ENCODE assay signal across 8 cellular contexts in the genomic region with DNA sequence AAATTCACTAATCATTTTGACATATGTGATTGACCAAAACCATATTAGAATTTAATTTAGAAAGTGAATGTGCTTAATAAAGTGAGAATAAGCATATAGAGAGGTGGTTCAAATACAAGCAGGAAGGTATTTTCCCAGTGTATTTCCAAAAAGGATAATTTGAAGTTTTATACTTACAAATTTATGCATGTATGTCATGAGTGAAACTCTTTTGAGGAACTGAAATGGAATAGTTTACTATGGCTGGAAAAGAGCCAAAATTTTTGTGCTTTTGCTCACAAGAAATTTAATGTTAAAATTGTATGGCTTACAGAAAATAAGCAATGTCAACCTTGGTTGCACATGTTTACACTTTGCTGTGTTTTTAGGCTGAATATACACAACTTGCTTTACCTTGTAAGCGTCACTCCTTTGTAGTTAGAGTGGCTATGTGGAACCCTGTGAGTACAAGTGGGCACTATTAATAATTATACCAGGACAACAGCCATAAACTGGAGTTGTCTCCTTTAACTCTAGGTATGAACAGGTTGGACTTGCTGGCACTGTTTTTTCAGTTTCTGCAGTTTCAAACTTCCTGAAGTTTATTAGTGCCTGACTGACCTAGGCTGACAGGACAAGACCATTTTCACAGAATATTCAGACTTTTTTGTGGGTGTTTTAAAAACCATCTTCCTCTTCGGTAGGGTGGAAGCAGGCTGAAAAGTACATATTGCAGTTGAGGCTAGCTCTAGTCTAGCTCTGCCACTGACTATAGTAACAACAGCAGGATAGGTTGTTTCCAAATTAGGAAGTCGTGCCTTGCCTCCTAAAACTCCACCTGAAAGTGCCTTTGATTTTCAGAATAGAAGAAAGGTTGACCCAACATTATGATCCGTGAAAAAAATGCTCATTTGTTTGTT. TPM values are rescaled to one million over a fixed set of nuclear protein-coding genes. Genes with fewer than 3 reads are reported as not detected.
A peak's percentile ranks its signal among the peaks of the same experiment; 100 is the strongest.
DNase-seq lines count a peak whose midpoint lies in the region; ATAC-seq, FAIRE-seq and TF ChIP-seq lines count a peak whose summit lies in the region.

No MANE protein-coding gene starts in this region.

- H3K9me3 ChIP-seq in GM12878 (replicated peaks; ENCODE audit: control insufficient read depth, insufficient read depth, low read length): no peaks in the 10 kb centered on the region
- H3K9me3 ChIP-seq in colonic mucosa: no peaks in the 10 kb centered on the region

- TF ChIP-seq EP300 in GM12878 (IDR thresholded peaks at IDR 0.05; ENCODE audit: borderline replicate concordance in 1 of 2, control insufficient read depth in 1 of 2, low read depth in 2 of 2, low read length in 2 of 2): 0 out of 4 replicates have a peak, but pooled peaks of 1 of the 2 experiments have one; percentile 33

- peak overlapping the region; percentile 65 for H3K4me2 ChIP-seq in GM12878 (ENCODE audit: control insufficient read depth, insufficient read depth)

- DNase-seq in NCI-H748 (lab: John Stamatoyannopoulos, UW; ENCODE audit: unreplicated experiment): peak; percentile 23
- no peak for DNase-seq in NCI-H748 treated with DMSO at 0.1 percent for 48 hours (lab: John Stamatoyannopoulos, UW)
- DNase-seq in GM12878 (ENCODE audit: low read depth, low spot score): peak; percentile 31
- DNase-seq in colonic mucosa: no peak
- no peak for DNase-seq in activated T-cell treated with anti-CD3 and anti-CD28 coated beads for 4 hours
- no peak for DNase-seq in hypothalamus (lab: John Stamatoyannopoulos, UW)

- H4K20me1 ChIP-seq in GM12878 (ENCODE audit: control insufficient read depth, insufficient read depth): no peaks in the 10 kb centered on the region

- no peaks in the 10 kb centered on the region for H3K36me3 ChIP-seq in GM12878 (ENCODE audit: control insufficient read depth in 2 of 2, insufficient read depth in 2 of 2, low read length in 1 of 2)
- H3K36me3 ChIP-seq in rectal smooth muscle tissue (ENCODE audit: control insufficient read depth, insufficient read depth, low read length): no peaks in the 10 kb centered on the region
- no peaks in the 10 kb centered on the region for H3K36me3 ChIP-seq in colonic mucosa

- H2AFZ ChIP-seq in GM12878 (ENCODE audit: control insufficient read depth, low read depth, low read length): no peak overlapping the region

- no peak for TF ChIP-seq POLR2A in GM12878 (IDR thresholded peaks at IDR 0.05; ENCODE audit: low read depth, low read length)

- no TSS peak for BruUV-seq in GM12878 (replicated peaks; lab: Mats Ljungman, UMichigan)

- CTCF ChIA-PET in GM12878 (lab: Yijun Ruan, JAX): interaction anchor here (1.4 kb wide), 1 partner anchor 11 kb away, joined by 5 read pairs; no protein-coding TSS in a partner anchor

- WGBS in GM12878 (ENCODE audit: insufficient coverage, insufficient replicate concordance, low lambda C conversion rate, missing lambda C conversion rate): 10% methylated on average over 4 of the region's 4 CpGs

- TF ChIP-seq CTCF in GM12878 (IDR thresholded peaks at IDR 0.05 in 2 of 3, conservative IDR thresholded peaks at IDR 0.05 in 1 of 3; ENCODE audit: control insufficient read depth in 2 of 3, extremely low read depth in 1 of 3, insufficient read depth in 1 of 3, low read depth in 3 of 3, low read length in 3 of 3): no peak
- TF ChIP-seq CTCF in colonic mucosa (IDR thresholded peaks at IDR 0.05): no peak

- no peak for TF ChIP-seq RAD21 in GM12878 (IDR thresholded peaks at IDR 0.05; ENCODE audit: insufficient read depth, low read depth, low read length)

- ATAC-seq in HG03095 (IDR thresholded peaks at IDR 0.05; ENCODE audit: unreplicated experiment) (peak; percentile 35), GM12878 (peak; percentile 54)

- H3K27me3 ChIP-seq in GM12878 (replicated peaks in 1 of 2; ENCODE audit: control insufficient read depth in 2 of 2, insufficient read depth in 2 of 2, low read length in 1 of 2) (no peaks in the 10 kb centered on the region), rectal smooth muscle tissue (ENCODE audit: control insufficient read depth, insufficient read depth, low read length) (no peaks in the 10 kb centered on the region), colonic mucosa (no peaks in the 10 kb centered on the region)

- H3K27ac ChIP-seq in GM12878 (ENCODE audit: control insufficient read depth, insufficient read depth): peak overlapping the region; percentile 84
- H3K27ac ChIP-seq in rectal smooth muscle tissue (ENCODE audit: low read depth, low read length): peak overlapping the region; percentile 51
- no peak overlapping the region for H3K27ac ChIP-seq in colonic mucosa

- RAD21 ChIA-PET in GM12878 (lab: Charles Lee; ENCODE audit: unreplicated experiment): interaction anchor here (1.1 kb wide), 1 partner anchor 40 kb away, joined by 6 read pairs; no protein-coding TSS in a partner anchor

- H3K4me1 ChIP-seq in GM12878 (ENCODE audit: control insufficient read depth, insufficient read depth, low read length) (peaks cover 20% of the 10 kb centered on the region), rectal smooth muscle tissue (ENCODE audit: control insufficient read depth, insufficient read depth, low read length) (peaks cover 14% of the 10 kb centered on the region), colonic mucosa (peaks cover 4% of the 10 kb centered on the region)

- in situ Hi-C loops in GM12878 (cut with MboI): no loop called here

- H3K4me3 ChIP-seq in GM12878: peak overlapping the region; percentile 57
- H3K4me3 ChIP-seq in rectal smooth muscle tissue (ENCODE audit: low read length): peak overlapping the region; percentile 15
- no peak overlapping the region for H3K4me3 ChIP-seq in colonic mucosa

- SMC1A ChIA-PET in GM12878 (lab: Charles Lee; ENCODE audit: uncharacterized antibody, unreplicated experiment): interaction anchor here (1.0 to 9.0 kb wide), 5 partner anchors 10 to 66 kb away, joined by 4 to 58 read pairs (median 5); no protein-coding TSS in a partner anchor

- POLR2A ChIA-PET in GM12878 (lab: Charles Lee): no interaction called here

- peak overlapping the region; percentile 59; the same call in 1 of the 2 replicates for H3K9ac ChIP-seq in GM12878 (ENCODE audit: control insufficient read depth, insufficient read depth, low read length)
- H3K9ac ChIP-seq in rectal smooth muscle tissue (ENCODE audit: low read length): no peak overlapping the region
- no peak overlapping the region for H3K9ac ChIP-seq in colonic mucosa (ENCODE audit: low read depth in 2 of 2, low read length in 2 of 2)

- FAIRE-seq in GM12878 (lab: Jason Lieb, UNC): peak; percentile 78

- intact Hi-C loops in GM12878 (cut with micrococcal nuclease; ENCODE audit: unreplicated experiment) (no loop called here), colonic mucosa (cut with DNase I) (no loop called here)

- peaks cover 90% of the 10 kb centered on the region for H3K79me2 ChIP-seq in GM12878 (ENCODE audit: control insufficient read depth, insufficient read depth, low read length)

TF ChIP-seq in GM12878, 131 proteins besides CTCF, POLR2A, EP300 and RAD21 (continues in another document):
- TF ChIP-seq FOXM1 (IDR thresholded peaks at IDR 0.05; ENCODE audit: low read depth, low read length) (0 out of 2 replicates have a peak, but pooled peaks have one; percentile 36), ZBTB40 (IDR thresholded peaks at IDR 0.05; ENCODE audit: borderline replicate concordance) (no peak)

RNA-seq across cellular contexts. Expression of gene AFDN, which starts 6.0 kb away (rescaled TPM):
- 295 and 304 TPM in 2 replicates for total RNA-seq in GM12878 (2013; cell fraction: nucleolus; rRNA removed)
- 47.2 and 52.8 TPM in 2 replicates for total RNA-seq in GM12878 (2014; rRNA removed)
- total RNA-seq in GM12878 (2014; rRNA removed; fragmentation: Illumina TruSeq; extraction: Trizol): 65.4 and 65.7 TPM in 2 replicates
- total RNA-seq in GM12878 (2021): 67.8 and 68.2 TPM in 2 replicates
- polyA plus RNA-seq in GM12878 (2011; ENCODE audit: low read depth): 13.2 TPM
- polyA plus RNA-seq in GM12878 (2011; rRNA removed): 40.7 and 43.0 TPM in 2 replicates
- 19.6 and 21.3 TPM in 2 replicates for polyA plus RNA-seq in GM12878 (2011; cell fraction: cytosol; rRNA removed)
- 121 and 135 TPM in 2 replicates for polyA plus RNA-seq in GM12878 (2011; cell fraction: nucleus; rRNA removed)
- polyA plus RNA-seq in GM12878 (2012): 18.5 and 22.9 TPM in 2 replicates
- 58.5 and 89.6 TPM in 2 replicates for polyA plus RNA-seq in GM12878 (2014; fragmentation: Illumina TruSeq; extraction: Trizol)
- polyA plus RNA-seq in GM12878 (2014; fragmentation: Nextera tagmentation; extraction: Ambion mirVana): 1 to 10 TPM; 5.7 to 8.7 TPM
- polyA plus RNA-seq in GM12878 (2014; rRNA removed): 48.5 and 50.2 TPM in 2 replicates
- polyA plus RNA-seq in GM12878 (2016; fragmentation: Nextera tagmentation; extraction: Ambion mirVana): 10 to 100 TPM in 1 of 2 experiments, 1 to 10 TPM in 1; 7.2 to 11.8 TPM
- polyA minus RNA-seq in GM12878 (2011; rRNA and poly(A)+ RNA removed): 60.1 and 66.5 TPM in 2 replicates
- polyA minus RNA-seq in GM12878 (2011; cell fraction: cytosol; rRNA and poly(A)+ RNA removed): 17.5 and 23.0 TPM in 2 replicates
- polyA minus RNA-seq in GM12878 (2011; cell fraction: nucleus; rRNA and poly(A)+ RNA removed): 88.6 and 122 TPM in 2 replicates
- 100 to 1,000 TPM; 213 to 232 TPM for total RNA-seq in colonic mucosa

Comparison
In these comparisons a context has a peak if more than half of its experiments do, and no peak if none do; other contexts are left out.
1. DNase-seq: peak in NCI-H748 (single experiment) and GM12878 (single experiment); none in NCI-H748 treated with DMSO at 0.1 percent for 48 hours (single experiment), colonic mucosa (single experiment), activated T-cell treated with anti-CD3 and anti-CD28 coated beads for 4 hours (single experiment) and hypothalamus (0 of 51).